Comparison of ENCODE assay signal across 28 cellular contexts in the genomic region with DNA sequence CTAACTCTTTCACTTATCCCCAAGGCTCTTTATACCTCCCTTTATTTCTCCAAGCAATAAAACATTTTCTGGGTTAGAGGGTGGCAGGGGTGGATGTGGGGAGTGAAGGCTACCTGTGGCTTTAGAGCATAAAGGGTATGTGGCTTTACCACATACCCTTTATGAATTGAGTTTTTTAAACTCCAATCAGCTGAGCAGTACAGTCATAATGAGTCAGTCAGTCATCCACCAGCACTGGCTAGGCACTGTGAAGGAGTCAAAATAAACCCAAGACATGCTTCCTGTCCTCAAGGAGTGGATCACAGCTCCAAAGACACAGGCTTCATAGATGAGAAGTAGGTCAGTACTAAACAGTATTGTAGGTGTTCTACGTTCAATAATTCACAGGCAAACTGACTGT. TPM values are rescaled to one million over a fixed set of nuclear protein-coding genes. Genes with fewer than 3 reads are reported as not detected.
DNase-seq lines count a peak whose midpoint lies in the region; ATAC-seq and TF ChIP-seq lines count a peak whose summit lies in the region.
"Had no signal": no experiment of that assay in that cellular context is flagged by ENCODE, and none has a peak within 500 bp of the region (broad histone marks: within the 10 kb centered on the region; RNA-seq: fewer than 3 reads in every experiment).

No MANE protein-coding gene starts in this region.

- peaks cover 4 to 5% of the 10 kb centered on the region in 2 donors for H3K9me3 Mint-ChIP-seq in activated T-cell treated with anti-CD3 and anti-CD28 coated beads, Interleukin-2, amount 50 U/mL, for 72 hours
- no peaks in the 10 kb centered on the region for H3K9me3 Mint-ChIP-seq in endothelial cell (ENCODE audit: unreplicated experiment)
- H3K9me3 Mint-ChIP-seq in stimulated activated effector memory CD8-positive, alpha-beta T cell treated with anti-CD3 and anti-CD28 coated beads, Interleukin-12 subunit alpha, Interleukin-12 subunit beta, amount 100 ng/mL, for 72 hours = no peaks in the 10 kb centered on the region
- H3K9me3 Mint-ChIP-seq: activated B cell treated with CpG ODN at 0.5 μM for 24 hours; effector memory CD8-positive, alpha-beta T cell; T-helper 2 cell treated with Interferon-gamma antibody and Interleukin-4, amounts not matched to agents 5 μg/mL and 100 μg/mL, for 36 hours had no signal

- H3K9ac ChIP-seq in HCT116 (ENCODE audit: low read length) = no peak overlapping the region

- peaks cover 30% of the 10 kb centered on the region for H3K27me3 Mint-ChIP-seq in activated T-cell treated with anti-CD3 and anti-CD28 coated beads, Interleukin-2, amount 50 U/mL, for 72 hours (ENCODE audit: low read depth)
- H3K27me3 Mint-ChIP-seq in endothelial cell (ENCODE audit: unreplicated experiment) = peaks cover 6% of the 10 kb centered on the region

- H3K36me3 Mint-ChIP-seq in activated T-cell treated with anti-CD3 and anti-CD28 coated beads, Interleukin-2, amount 50 U/mL, for 72 hours (ENCODE audit: insufficient read depth in 2 of 2) = peaks cover 11 to 12% of the 10 kb centered on the region in 2 donors
- peaks cover 22% of the 10 kb centered on the region for H3K36me3 Mint-ChIP-seq in endothelial cell (ENCODE audit: low read depth, unreplicated experiment)
- H3K36me3 Mint-ChIP-seq in stimulated activated effector memory CD8-positive, alpha-beta T cell treated with anti-CD3 and anti-CD28 coated beads, Interleukin-12 subunit alpha, Interleukin-12 subunit beta, amount 100 ng/mL, for 72 hours = no peaks in the 10 kb centered on the region

- CTCF ChIA-PET in HCT116 (lab: Charles Lee) = interaction anchor here (2.4 kb wide), 1 partner anchor 47 kb away, joined by 8 read pairs; no protein-coding TSS in a partner anchor

- no TSS peak for BruUV-seq in HCT116 (replicated peaks; lab: Mats Ljungman, UMichigan)

- peak overlapping the region; percentile 9; the same call in 1 of the 2 replicates for H3K4me2 ChIP-seq in HCT116 (ENCODE audit: low read length)
- H3K4me2 ChIP-seq: PC-9 had no signal

- no peaks in the 10 kb centered on the region for H3K9me2 ChIP-seq in HCT116 (ENCODE audit: insufficient read depth)

- RAD21 ChIA-PET in HCT116 (lab: Charles Lee; ENCODE audit: low non-redundant PET in 1 of 2, low total read pairs in 2 of 2, uncharacterized antibody in 2 of 2, unreplicated experiment in 2 of 2) = no interaction called here

- no peak overlapping the region for H3K27ac ChIP-seq in HCT116 (ENCODE audit: low read depth, low read length)
- H3K27ac ChIP-seq: ascending aorta, pancreas, PC-9, SK-N-MC had no signal

- intact Hi-C loops in HCT116 (cut with micrococcal nuclease) = no loop called here

- H3K4me1 Mint-ChIP-seq in activated T-cell treated with anti-CD3 and anti-CD28 coated beads, Interleukin-2, amount 50 U/mL, for 72 hours (ENCODE audit: low read depth) = peaks cover 44% of the 10 kb centered on the region
- peaks cover 57% of the 10 kb centered on the region for H3K4me1 Mint-ChIP-seq in endothelial cell (ENCODE audit: unreplicated experiment)
- peaks cover 30% of the 10 kb centered on the region for H3K4me1 Mint-ChIP-seq in stimulated activated effector memory CD8-positive, alpha-beta T cell treated with anti-CD3 and anti-CD28 coated beads, Interleukin-12 subunit alpha, Interleukin-12 subunit beta, amount 100 ng/mL, for 72 hours

- peaks cover 0 to 7% of the 10 kb centered on the region in 2 experiments; a peak in 2 of 4 replicates for H3K4me1 ChIP-seq in HCT116 (ENCODE audit: control insufficient read depth in 1 of 2, insufficient read depth in 2 of 2, low read length in 2 of 2)
- H3K4me1 ChIP-seq: pancreas, uterus had no signal

- DNase-seq in activated T-cell treated with anti-CD3 and anti-CD28 coated beads, Interleukin-2, amount 50 U/mL, for 72 hours = peak; percentile 18 to 27
- DNase-seq in activated T-cell treated with anti-CD3 and anti-CD28 coated beads, Interleukin-2, amount 50 U/mL, for 48 hours = no peak
- DNase-seq in HCT116 (ENCODE audit: low read depth, low spot score) (no peak), endothelial cell (ENCODE audit: low spot score) (no peak), AG08395 (ENCODE audit: low spot score) (no peak), NCI-H524 (lab: John Stamatoyannopoulos, UW) (no peak), GM20000 (ENCODE audit: low spot score) (no peak)
- no peak for DNase-seq in stimulated activated effector memory CD8-positive, alpha-beta T cell treated with anti-CD3 and anti-CD28 coated beads, Interleukin-12 subunit alpha, Interleukin-12 subunit beta, amount 100 ng/mL, for 72 hours (ENCODE audit: low spot score in 2 of 2)
- DNase-seq: ACHN; activated B cell treated with CpG ODN at 0.5 μM for 24 hours; DMS 273 treated with DMSO at 0.1 percent for 48 hours; effector memory CD8-positive, alpha-beta T cell; immature natural killer cell; mesenchymal stem cell; naive thymus-derived CD8-positive, alpha-beta T cell; NCI-H1436 treated with DMSO at 0.1 percent for 48 hours; NCI-H226; pancreas; PC-9; stimulated activated CD4-positive, alpha-beta T cell treated with anti-CD3 and anti-CD28 coated beads, Interleukin-2, amount 100 ng/mL, for 24 hours; uterus had no signal

- no peak overlapping the region for H2AFZ ChIP-seq in HCT116 (ENCODE audit: low read depth, low read length, poor library complexity, severe bottlenecking)
- H2AFZ ChIP-seq: PC-9 had no signal

- no peaks in the 10 kb centered on the region for H4K20me1 ChIP-seq in HCT116 (ENCODE audit: insufficient read depth)

- no peak for TF ChIP-seq CTCF in HCT116 (IDR thresholded peaks at IDR 0.05 in 2 of 3, conservative IDR thresholded peaks at IDR 0.05 in 1 of 3; ENCODE audit: borderline replicate concordance in 1 of 3, insufficient read depth in 1 of 3, low read depth in 2 of 3, low read length in 2 of 3)
- no peak for TF ChIP-seq CTCF in endothelial cell (IDR thresholded peaks at IDR 0.05; ENCODE audit: unreplicated experiment)
- no peak for TF ChIP-seq CTCF in GM20000 (IDR thresholded peaks at IDR 0.05; ENCODE audit: extremely low read depth, missing control alignments)

- POLR2A ChIA-PET in HCT116 (lab: Charles Lee) = no interaction called here

- no peaks in the 10 kb centered on the region for H3K9me3 ChIP-seq in HCT116 (ENCODE audit: control insufficient read depth in 1 of 2, insufficient read depth in 1 of 2, low read depth in 1 of 2, low read length in 2 of 2)
- H3K9me3 ChIP-seq: ascending aorta, pancreas, uterus had no signal

- no peak overlapping the region for H3K4me3 ChIP-seq in HCT116 (replicated peaks in 1 of 2; ENCODE audit: low read depth in 1 of 2, low read length in 2 of 2)
- H3K4me3 ChIP-seq: PC-9, SK-N-MC had no signal

- no peaks in the 10 kb centered on the region for H3K36me3 ChIP-seq in HCT116 (ENCODE audit: control insufficient read depth in 1 of 2, insufficient read depth in 2 of 2, low read length in 2 of 2)
- H3K36me3 ChIP-seq: ascending aorta, pancreas, uterus had no signal

- no peak overlapping the region for H3K27ac Mint-ChIP-seq in activated T-cell treated with anti-CD3 and anti-CD28 coated beads, Interleukin-2, amount 50 U/mL, for 72 hours
- no peak overlapping the region for H3K27ac Mint-ChIP-seq in endothelial cell (ENCODE audit: unreplicated experiment)
- H3K27ac Mint-ChIP-seq in stimulated activated effector memory CD8-positive, alpha-beta T cell treated with anti-CD3 and anti-CD28 coated beads, Interleukin-12 subunit alpha, Interleukin-12 subunit beta, amount 100 ng/mL, for 72 hours = no peak overlapping the region
- H3K27ac Mint-ChIP-seq: activated B cell treated with CpG ODN at 0.5 μM for 24 hours; effector memory CD8-positive, alpha-beta T cell; immature natural killer cell; naive thymus-derived CD8-positive, alpha-beta T cell; T-helper 2 cell treated with Interferon-gamma antibody and Interleukin-4, amounts not matched to agents 5 μg/mL and 100 μg/mL, for 36 hours had no signal

- TF ChIP-seq RAD21 in HCT116 (IDR thresholded peaks at IDR 0.05; ENCODE audit: low read depth) = no peak

- peak; percentile 65 to 74 for ATAC-seq in activated T-cell treated with anti-CD3 and anti-CD28 coated beads, Interleukin-2, amount 50 U/mL, for 72 hours (replicated peaks in 1 of 2)
- ATAC-seq in HCT116 = peak; percentile 65
- ATAC-seq in stimulated activated effector memory CD8-positive, alpha-beta T cell treated with anti-CD3 and anti-CD28 coated beads, Interleukin-12 subunit alpha, Interleukin-12 subunit beta, amount 100 ng/mL, for 72 hours = peak; percentile 91
- ATAC-seq: effector memory CD8-positive, alpha-beta T cell; HepG2; naive thymus-derived CD8-positive, alpha-beta T cell; pancreas had no signal

- no peak for TF ChIP-seq POLR2A in HCT116 (IDR thresholded peaks at IDR 0.05; ENCODE audit: borderline replicate concordance, extremely low read depth, insufficient read depth, insufficient read length)

- no peaks in the 10 kb centered on the region for H3K79me2 ChIP-seq in HCT116 (ENCODE audit: insufficient read depth, low read length)

- H3K27me3 ChIP-seq in HCT116 (ENCODE audit: insufficient read depth, low read length) = no peaks in the 10 kb centered on the region

- peak overlapping the region in 1 of 2 donors; percentile 56 for H3K4me3 Mint-ChIP-seq in activated T-cell treated with anti-CD3 and anti-CD28 coated beads, Interleukin-2, amount 50 U/mL, for 72 hours
- H3K4me3 Mint-ChIP-seq in endothelial cell (ENCODE audit: unreplicated experiment) = peak overlapping the region; percentile 97
- no peak overlapping the region for H3K4me3 Mint-ChIP-seq in stimulated activated effector memory CD8-positive, alpha-beta T cell treated with anti-CD3 and anti-CD28 coated beads, Interleukin-12 subunit alpha, Interleukin-12 subunit beta, amount 100 ng/mL, for 72 hours
- H3K4me3 Mint-ChIP-seq: activated B cell treated with CpG ODN at 0.5 μM for 24 hours; effector memory CD8-positive, alpha-beta T cell; T-helper 2 cell treated with Interferon-gamma antibody and Interleukin-4, amounts not matched to agents 5 μg/mL and 100 μg/mL, for 36 hours had no signal

TF ChIP-seq in HCT116, 20 proteins besides CTCF, POLR2A, EP300 and RAD21 (continues in another document):
- TF ChIP-seq FOSL1 (IDR thresholded peaks at IDR 0.05; ENCODE audit: low read depth) = peak; percentile 86
- 0 out of 2 replicates have a peak, but pooled peaks have one; percentile 18 for TF ChIP-seq SRF (IDR thresholded peaks at IDR 0.05; ENCODE audit: low read depth)
- TF ChIP-seq TCF7L2 (IDR thresholded peaks at IDR 0.05; ENCODE audit: borderline replicate concordance, extremely low read depth, insufficient read depth, insufficient read length) = no peak

RNA-seq across cellular contexts. Expression of gene TDRD10, which starts 2.6 kb away (rescaled TPM):
- under 1 TPM in 1 of 2 donors, not detected in 1; 0.86 TPM for total RNA-seq in activated T-cell treated with anti-CD3 and anti-CD28 coated beads, Interleukin-2, amount 50 U/mL, for 72 hours
- total RNA-seq in HCT116 (2021; ENCODE audit: unreplicated experiment) (not detected), endothelial cell (ENCODE audit: unreplicated experiment) (27.8 TPM)
- not detected in 2 replicates for polyA plus RNA-seq in HCT116 (2012)
- total RNA-seq: activated B cell treated with CpG ODN at 0.5 μM for 24 hours; H4; HepG2; M059J; naive thymus-derived CD8-positive, alpha-beta T cell; PC-9 had no signal
- polyA plus RNA-seq: HepG2; immature natural killer cell; naive thymus-derived CD8-positive, alpha-beta T cell had no signal

RNA-seq across cellular contexts. Expression of gene SHE, which starts 2.8 kb away (rescaled TPM):
- total RNA-seq in activated T-cell treated with anti-CD3 and anti-CD28 coated beads, Interleukin-2, amount 50 U/mL, for 72 hours = under 1 TPM; 0.19 to 0.49 TPM
- total RNA-seq in HCT116 (2021; ENCODE audit: unreplicated experiment) (not detected), endothelial cell (ENCODE audit: unreplicated experiment) (79.3 TPM)
- polyA plus RNA-seq in HCT116 (2012) = not detected in 2 replicates
- total RNA-seq: G401; H4; HepG2; M059J; naive thymus-derived CD8-positive, alpha-beta T cell; PC-9 had no signal
- polyA plus RNA-seq: HepG2; naive thymus-derived CD8-positive, alpha-beta T cell had no signal

RNA-seq across cellular contexts. Expression of gene UBE2Q1, which starts 59.0 kb away (rescaled TPM):
- 100 to 1,000 TPM in 1 of 2 donors, 10 to 100 TPM in 1; 99.6 to 102 TPM for total RNA-seq in activated T-cell treated with anti-CD3 and anti-CD28 coated beads, Interleukin-2, amount 50 U/mL, for 72 hours
- total RNA-seq in HCT116 (2021; ENCODE audit: unreplicated experiment) = 70.9 TPM
- polyA plus RNA-seq in HCT116 (2012) = 39.1 and 62.2 TPM in 2 replicates
- 73.9 TPM for total RNA-seq in endothelial cell (ENCODE audit: unreplicated experiment)

Comparison
In these comparisons a context has a peak if more than half of its experiments do, and no peak if none do; other contexts are left out.
1. DNase-seq: peak in activated T-cell treated with anti-CD3 and anti-CD28 coated beads, Interleukin-2, amount 50 U/mL, for 72 hours (2 of 2); none in activated T-cell treated with anti-CD3 and anti-CD28 coated beads, Interleukin-2, amount 50 U/mL, for 48 hours (0 of 2), HCT116 (single experiment), endothelial cell (single experiment), stimulated activated effector memory CD8-positive, alpha-beta T cell treated with anti-CD3 and anti-CD28 coated beads, Interleukin-12 subunit alpha, Interleukin-12 subunit beta, amount 100 ng/mL, for 72 hours (0 of 2), AG08395 (single experiment), NCI-H524 (0 of 2) and GM20000 (single experiment).
2. RNA of gene TDRD10, which starts 2.6 kb away (total RNA-seq): 27.8 TPM in endothelial cell (single experiment); 0.86 TPM in activated T-cell treated with anti-CD3 and anti-CD28 coated beads, Interleukin-2, amount 50 U/mL, for 72 hours and not detected in HCT116 (single experiment); every median in the first group is over 10 times any median in the second.
3. RNA of gene SHE, which starts 2.8 kb away (total RNA-seq): 79.3 TPM in endothelial cell (single experiment); 0.19 to 0.49 TPM in activated T-cell treated with anti-CD3 and anti-CD28 coated beads, Interleukin-2, amount 50 U/mL, for 72 hours and not detected in HCT116 (single experiment); every median in the first group is over 10 times any median in the second.
4. Peak in every context shown above with its lines, with median percentiles within 50 percentile points of each other: ATAC-seq.